ENCODE assay signal across 28 cellular contexts in genomic region chr10:78614267-78614666, GRCh38.
"Had no signal": no experiment of that assay in that cellular context is flagged by ENCODE, and none has a peak within 500 bp of the region (broad histone marks: within the 10 kb centered on the region; RNA-seq: fewer than 3 reads in every experiment).

No MANE protein-coding gene starts in this region.

- ATAC-seq: gastrocnemius medialis; left cardiac atrium; naive thymus-derived CD4-positive, alpha-beta T cell; right lobe of liver had no signal

- H3K27ac ChIP-seq: ascending aorta, brain microvascular endothelial cell, gastrocnemius medialis, right lobe of liver, uterus, VCaP had no signal

- H3K4me1 Mint-ChIP-seq: activated naive CD8-positive, alpha-beta T cell treated with anti-CD3 and anti-CD28 coated beads, Interleukin-2, amount 10 ng/mL, durations not matched to agents 7 days and 5 days; naive thymus-derived CD4-positive, alpha-beta T cell had no signal

- H3K4me1 ChIP-seq: ascending aorta, gastrocnemius medialis, right lobe of liver had no signal

- H3K9me3 Mint-ChIP-seq: dendritic cell treated with granulocyte-macrophage colony-stimulating factor and Interleukin-4, amounts not matched to agents 40 ng/mL and 50 ng/mL, for 4 days; stimulated activated naive CD8-positive, alpha-beta T cell treated with anti-CD3 and anti-CD28 coated beads, Interleukin-15, Interleukin-2, amounts not matched to agents 100 ng/mL and 50 ng/mL, for 24 hours had no signal

- H3K27ac Mint-ChIP-seq: activated naive CD4-positive, alpha-beta T cell treated with anti-CD3 and anti-CD28 coated beads for 36 hours; activated naive CD8-positive, alpha-beta T cell treated with anti-CD3 and anti-CD28 coated beads, Interleukin-2, amount 10 ng/mL, durations not matched to agents 7 days and 5 days; activated T-helper 1 cell treated with anti-CD3 and anti-CD28 coated beads, Interleukin-12 subunit alpha, Interleukin-12 subunit beta, Interleukin-2, Interleukin-4 antibody, amounts not matched to agents 30 ng/mL and 10 ng/mL and 1 ng/mL, durations not matched to agents 14 hours and 24 hours and 36 hours; dendritic cell treated with granulocyte-macrophage colony-stimulating factor and Interleukin-4, amounts not matched to agents 40 ng/mL and 50 ng/mL, for 4 days; naive thymus-derived CD4-positive, alpha-beta T cell; stimulated activated naive CD8-positive, alpha-beta T cell treated with anti-CD3 and anti-CD28 coated beads, Interleukin-15, Interleukin-2, amounts not matched to agents 100 ng/mL and 50 ng/mL, for 24 hours; T-helper 1 cell treated with Interleukin-12 subunit alpha and Interleukin-12 subunit beta and Interleukin-4 antibody, amounts not matched to agents 30 μg/mL and 1 μg/mL, for 36 hours; type B pancreatic cell had no signal

- H3K27me3 ChIP-seq: ascending aorta, brain microvascular endothelial cell, gastrocnemius medialis, right lobe of liver, uterus had no signal

- H3K4me3 Mint-ChIP-seq: activated naive CD4-positive, alpha-beta T cell treated with anti-CD3 and anti-CD28 coated beads for 36 hours; activated naive CD8-positive, alpha-beta T cell treated with anti-CD3 and anti-CD28 coated beads, Interleukin-2, amount 10 ng/mL, durations not matched to agents 7 days and 5 days; activated T-helper 1 cell treated with anti-CD3 and anti-CD28 coated beads, Interleukin-12 subunit alpha, Interleukin-12 subunit beta, Interleukin-2, Interleukin-4 antibody, amounts not matched to agents 30 ng/mL and 10 ng/mL and 1 ng/mL, durations not matched to agents 14 hours and 24 hours and 36 hours; dendritic cell treated with granulocyte-macrophage colony-stimulating factor and Interleukin-4, amounts not matched to agents 40 ng/mL and 50 ng/mL, for 4 days; naive thymus-derived CD4-positive, alpha-beta T cell; neural crest cell; stimulated activated naive CD8-positive, alpha-beta T cell treated with anti-CD3 and anti-CD28 coated beads, Interleukin-15, Interleukin-2, amounts not matched to agents 100 ng/mL and 50 ng/mL, for 24 hours; T-helper 1 cell treated with Interleukin-12 subunit alpha and Interleukin-12 subunit beta and Interleukin-4 antibody, amounts not matched to agents 30 μg/mL and 1 μg/mL, for 36 hours; type B pancreatic cell had no signal

- H3K36me3 ChIP-seq: ascending aorta, brain microvascular endothelial cell, gastrocnemius medialis, right lobe of liver, uterus had no signal

- H3K4me3 ChIP-seq: ascending aorta, gastrocnemius medialis, right lobe of liver, uterus had no signal

- DNase-seq: activated CD4-positive, alpha-beta T cell treated with anti-CD3 and anti-CD28 coated beads for 4 hours; activated CD4-positive, alpha-beta T cell treated with anti-CD3 and anti-CD28 coated beads, Interleukin-2, amount 50 U/mL, for 4 hours; activated CD8-positive, alpha-beta memory T cell treated with anti-CD3 and anti-CD28 coated beads, Interleukin-2, amount 50 U/mL, for 4 hours; activated effector memory CD4-positive, alpha-beta T cell treated with anti-CD3 and anti-CD28 coated beads, Interleukin-2, amount 50 U/mL, for 16 hours; activated naive CD4-positive, alpha-beta T cell treated with anti-CD3 and anti-CD28 coated beads for 36 hours; activated naive CD8-positive, alpha-beta T cell treated with anti-CD3 and anti-CD28 coated beads, Interleukin-2, amount 10 ng/mL, durations not matched to agents 7 days and 5 days; activated T-cell treated with anti-CD3 and anti-CD28 coated beads, Interleukin-2, amount 50 U/mL, for 1 hour; brain microvascular endothelial cell; effector CD8-positive, alpha-beta T cell; gastrocnemius medialis; glutamatergic neuron; left cardiac atrium; mammary epithelial cell; midbrain; naive thymus-derived CD4-positive, alpha-beta T cell; right lobe of liver; stimulated activated CD4-positive, alpha-beta T cell treated with anti-CD3 and anti-CD28 coated beads, Interleukin-4, amount 100 ng/mL, for 1 hour; substantia nigra; T-helper 9 cell; uterus had no signal

- H3K36me3 Mint-ChIP-seq: activated naive CD8-positive, alpha-beta T cell treated with anti-CD3 and anti-CD28 coated beads, Interleukin-2, amount 10 ng/mL, durations not matched to agents 7 days and 5 days; type B pancreatic cell had no signal

- H3K9me3 ChIP-seq: right lobe of liver, uterus had no signal
